Comparison of ENCODE assay signal across 21 cellular contexts in the genomic region with DNA sequence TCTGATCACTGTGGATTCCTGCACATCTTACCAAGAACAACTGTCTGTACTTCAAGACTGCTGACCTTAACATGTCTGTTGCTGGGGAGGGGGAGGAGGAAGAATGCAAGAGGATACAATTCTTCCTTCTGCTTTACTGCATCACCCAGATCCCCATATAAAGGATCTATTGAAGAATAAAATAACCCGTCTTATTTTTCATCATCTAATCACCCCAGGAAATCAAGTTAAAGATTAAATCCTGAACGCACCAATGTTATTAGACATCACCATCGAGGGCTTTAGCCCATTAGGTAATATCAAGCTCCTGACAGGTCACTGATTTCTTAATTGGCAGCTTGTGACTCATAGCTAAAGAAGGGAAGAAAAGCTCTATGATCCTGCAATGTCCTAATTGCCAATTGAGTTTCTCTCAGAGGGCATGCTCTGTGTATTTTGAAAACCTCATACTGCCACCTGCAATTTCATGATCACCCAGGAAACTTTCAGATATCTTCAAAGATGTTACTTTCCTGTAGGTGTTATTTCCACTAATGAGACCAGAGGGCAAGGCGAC.
"Had no signal": no experiment of that assay in that cellular context is flagged by ENCODE, and none has a peak within 500 bp of the region (broad histone marks: within the 10 kb centered on the region; RNA-seq: fewer than 3 reads in every experiment).

No MANE protein-coding gene starts in this region.

- H3K4me1 Mint-ChIP-seq: activated B cell treated with CpG ODN at 0.5 μM for 24 hours; activated naive CD4-positive, alpha-beta T cell treated with anti-CD3 and anti-CD28 coated beads, Interleukin-2, amount 50 U/mL, for 24 hours had no signal

- H3K27ac ChIP-seq: brain microvascular endothelial cell, gastrocnemius medialis, left ventricle myocardium inferior, upper lobe of left lung had no signal

- H3K4me1 ChIP-seq: upper lobe of left lung had no signal

- H3K9me3 Mint-ChIP-seq: activated B cell treated with CpG ODN at 0.5 μM for 24 hours; activated CD8-positive, alpha-beta T cell treated with anti-CD3 and anti-CD28 coated beads for 36 hours; activated naive CD4-positive, alpha-beta T cell treated with anti-CD3 and anti-CD28 coated beads, Interleukin-2, amount 50 U/mL, for 24 hours; activated T-cell treated with anti-CD3 and anti-CD28 coated beads, Interleukin-2, amount 50 U/mL, for 4 hours; dendritic cell treated with granulocyte-macrophage colony-stimulating factor and Interleukin-4, amounts not matched to agents 40 ng/mL and 50 ng/mL, for 4 days; natural killer cell treated with Interleukin-12 subunit alpha and Interleukin-12 subunit beta and Interleukin-15 and Interleukin-18, amount 100 ng/mL, for 72 hours had no signal

- H3K36me3 Mint-ChIP-seq: activated naive CD4-positive, alpha-beta T cell treated with anti-CD3 and anti-CD28 coated beads, Interleukin-2, amount 50 U/mL, for 24 hours; natural killer cell treated with Interleukin-12 subunit alpha and Interleukin-12 subunit beta and Interleukin-15 and Interleukin-18, amount 100 ng/mL, for 72 hours had no signal

- H3K4me3 ChIP-seq: gastrocnemius medialis, left ventricle myocardium inferior, upper lobe of left lung had no signal

- H3K27me3 ChIP-seq: brain microvascular endothelial cell, gastrocnemius medialis, upper lobe of left lung had no signal

- H3K4me3 Mint-ChIP-seq: activated B cell treated with CpG ODN at 0.5 μM for 24 hours; activated CD8-positive, alpha-beta T cell treated with anti-CD3 and anti-CD28 coated beads for 36 hours; activated naive CD4-positive, alpha-beta T cell treated with anti-CD3 and anti-CD28 coated beads, Interleukin-2, amount 50 U/mL, for 24 hours; activated T-cell treated with anti-CD3 and anti-CD28 coated beads, Interleukin-2, amount 50 U/mL, for 4 hours; dendritic cell treated with granulocyte-macrophage colony-stimulating factor and Interleukin-4, amounts not matched to agents 40 ng/mL and 50 ng/mL, for 4 days; natural killer cell treated with Interleukin-12 subunit alpha and Interleukin-12 subunit beta and Interleukin-15 and Interleukin-18, amount 100 ng/mL, for 72 hours had no signal

- H3K36me3 ChIP-seq: brain microvascular endothelial cell, gastrocnemius medialis, left ventricle myocardium inferior, upper lobe of left lung had no signal

- H3K9me3 ChIP-seq: gastrocnemius medialis, left ventricle myocardium inferior, upper lobe of left lung had no signal

- DNase-seq: activated B cell treated with CpG ODN at 0.5 μM for 24 hours; activated CD4-positive, alpha-beta T cell treated with anti-CD3 and anti-CD28 coated beads for 48 hours; activated CD8-positive, alpha-beta T cell treated with anti-CD3 and anti-CD28 coated beads for 36 hours; activated effector memory CD4-positive, alpha-beta T cell treated with Interleukin-2 at 50 U/mL for 16 hours; activated T-cell treated with anti-CD3 and anti-CD28 coated beads, Interleukin-2, amount 50 U/mL, for 4 hours; amygdala; brain microvascular endothelial cell; effector memory CD4-positive, alpha-beta T cell; gastrocnemius medialis; left ventricle myocardium inferior; mesendoderm; occipital lobe; right cardiac atrium; small intestine; stimulated activated CD4-positive, alpha-beta T cell treated with anti-CD3 and anti-CD28 coated beads, Interleukin-4, amount 100 ng/mL, for 4 hours; stimulated activated CD8-positive, alpha-beta memory T cell treated with anti-CD3 and anti-CD28 coated beads, Interleukin-4, amount 100 ng/mL, for 48 hours; stimulated activated naive CD4-positive, alpha-beta T cell treated with Interleukin-2 at 50 U/mL for 16 hours had no signal

- H3K27ac Mint-ChIP-seq: activated B cell treated with CpG ODN at 0.5 μM for 24 hours; activated CD8-positive, alpha-beta T cell treated with anti-CD3 and anti-CD28 coated beads for 36 hours; activated naive CD4-positive, alpha-beta T cell treated with anti-CD3 and anti-CD28 coated beads, Interleukin-2, amount 50 U/mL, for 24 hours; dendritic cell treated with granulocyte-macrophage colony-stimulating factor and Interleukin-4, amounts not matched to agents 40 ng/mL and 50 ng/mL, for 4 days; natural killer cell treated with Interleukin-12 subunit alpha and Interleukin-12 subunit beta and Interleukin-15 and Interleukin-18, amount 100 ng/mL, for 72 hours had no signal
